Comparison of ENCODE assay signal across 8 cellular contexts in genomic region chr1:121117622-121118479, GRCh38.
A peak's percentile ranks its signal among the peaks of the same experiment; 100 is the strongest.
DNase-seq lines count a peak whose midpoint lies in the region; ATAC-seq and TF ChIP-seq lines count a peak whose summit lies in the region.
"Not testable (repeated sequence)": the region's sequence is repeated elsewhere in the genome, so short reads cannot be mapped to it uniquely, and the experiment has no call there.

No MANE protein-coding gene starts in this region.

- H3K9me3 Mint-ChIP-seq in activated CD8-positive, alpha-beta T cell treated with anti-CD3 and anti-CD28 coated beads for 36 hours: not testable (repeated sequence)

- BruUV-seq in mammary epithelial cell (replicated peaks; lab: Mats Ljungman, UMichigan): TSS peak; percentile 93

- 1% methylated on average over 9 of the region's 47 CpGs for WGBS in mammary epithelial cell (ENCODE audit: low coverage, missing lambda C conversion rate)
- 0 to 8% methylated on average over 8 to 29 of the region's 47 CpGs for WGBS in testis, 2 donors

- not testable (repeated sequence) for H3K27me3 Mint-ChIP-seq in activated CD8-positive, alpha-beta T cell treated with anti-CD3 and anti-CD28 coated beads for 36 hours

- POLR2A ChIA-PET in activated CD8-positive, alpha-beta T cell treated with anti-CD3 and anti-CD28 coated beads for 36 hours (lab: Charles Lee): not testable (repeated sequence)

- DNase-seq in DMS53 (lab: John Stamatoyannopoulos, UW) (peak; percentile 59), NCI-H2227 (lab: John Stamatoyannopoulos, UW; ENCODE audit: unreplicated experiment) (peak; percentile 60), mammary epithelial cell (peak; percentile 39), fibroblast of villous mesenchyme (ENCODE audit: low read depth) (peak; percentile 47), left lung (peak; percentile 35 to 67), posterior vena cava (ENCODE audit: low spot score) (peak; percentile 78), testis (peak; percentile 23)
- DNase-seq in activated CD8-positive, alpha-beta T cell treated with anti-CD3 and anti-CD28 coated beads for 36 hours: peak; percentile 6

- H3K4me3 Mint-ChIP-seq in activated CD8-positive, alpha-beta T cell treated with anti-CD3 and anti-CD28 coated beads for 36 hours: peak overlapping the region; percentile 51

- not testable (repeated sequence) for H3K9ac ChIP-seq in mammary epithelial cell (ENCODE audit: insufficient read depth, low read length)

- H3K4me1 Mint-ChIP-seq in activated CD8-positive, alpha-beta T cell treated with anti-CD3 and anti-CD28 coated beads for 36 hours (ENCODE audit: low read depth): not testable (repeated sequence)

- not testable (repeated sequence) for TF ChIP-seq POLR2A in testis (IDR thresholded peaks at IDR 0.05)

- not testable (repeated sequence) for H3K4me1 ChIP-seq in mammary epithelial cell (ENCODE audit: insufficient read depth, low read length); left lung; testis

- H3K4me3 ChIP-seq in mammary epithelial cell (replicated peaks in 1 of 3; ENCODE audit: insufficient read depth in 1 of 3, low read depth in 2 of 3, low read length in 3 of 3) (peak overlapping the region in 2 of 3 experiments; percentile 20 to 28), fibroblast of villous mesenchyme (ENCODE audit: low read depth, low read length) (peak overlapping the region; percentile 48), left lung (peak overlapping the region; percentile 29 to 33), testis (peak overlapping the region in 1 of 2 donors; percentile 59)

- CTCF ChIA-PET in activated CD8-positive, alpha-beta T cell treated with anti-CD3 and anti-CD28 coated beads for 36 hours (lab: Charles Lee); mammary epithelial cell (lab: Charles Lee; ENCODE audit: low non-redundant PET): not testable (repeated sequence)

- ATAC-seq in activated CD8-positive, alpha-beta T cell treated with anti-CD3 and anti-CD28 coated beads for 36 hours: peak; percentile 47
- ATAC-seq in left lung: peak; percentile 57

- peak overlapping the region; percentile 63 for H3K4me2 ChIP-seq in mammary epithelial cell (ENCODE audit: insufficient read depth, low read depth, low read length)

- not testable (repeated sequence) for H3K27me3 ChIP-seq in mammary epithelial cell (ENCODE audit: insufficient read depth, low read length); left lung; testis

- intact Hi-C loops in activated CD8-positive, alpha-beta T cell treated with anti-CD3 and anti-CD28 coated beads for 36 hours (cut with micrococcal nuclease); mammary epithelial cell (cut with micrococcal nuclease); left lung (cut with DNase I); posterior vena cava (cut with DNase I); testis (cut with DNase I; ENCODE audit: low total_unique reads): not testable (repeated sequence)

- TF ChIP-seq CTCF in activated CD8-positive, alpha-beta T cell treated with anti-CD3 and anti-CD28 coated beads for 36 hours (IDR thresholded peaks at IDR 0.05); mammary epithelial cell (conservative IDR thresholded peaks at IDR 0.05 in 1 of 2, IDR thresholded peaks at IDR 0.05 in 1 of 2; ENCODE audit: extremely low read depth in 1 of 2, insufficient read depth in 1 of 2, low read depth in 1 of 2, low read length in 2 of 2); fibroblast of villous mesenchyme (IDR thresholded peaks at IDR 0.05; ENCODE audit: insufficient read depth, low read depth, low read length); left lung (IDR thresholded peaks at IDR 0.05); testis (IDR thresholded peaks at IDR 0.05): not testable (repeated sequence)

- H3K36me3 Mint-ChIP-seq in activated CD8-positive, alpha-beta T cell treated with anti-CD3 and anti-CD28 coated beads for 36 hours (ENCODE audit: low read depth): not testable (repeated sequence)

- not testable (repeated sequence) for H3K36me3 ChIP-seq in mammary epithelial cell (ENCODE audit: insufficient read depth, low read length); left lung; testis (ENCODE audit: low read depth, missing control alignments)

- dilution Hi-C loops in mammary epithelial cell (cut with HindIII; ENCODE audit: low sequenced_read_pairs): not testable (repeated sequence)

- in situ Hi-C loops in mammary epithelial cell (cut with MboI; ENCODE audit: low sequenced_read_pairs in 2 of 2): not testable (repeated sequence)

- peak overlapping the region; percentile 87 for H2AFZ ChIP-seq in mammary epithelial cell (ENCODE audit: low read depth, low read length)

- H3K9me3 ChIP-seq in mammary epithelial cell (replicated peaks; ENCODE audit: insufficient read depth, low read length); left lung; testis: not testable (repeated sequence)

- not testable (repeated sequence) for H3K79me2 ChIP-seq in mammary epithelial cell (ENCODE audit: insufficient read depth, low read length)

- not testable (repeated sequence) for H3K27ac ChIP-seq in mammary epithelial cell (ENCODE audit: insufficient read depth, low read depth, low read length)
- peak overlapping the region; percentile 30 to 69 for H3K27ac ChIP-seq in left lung
- H3K27ac ChIP-seq in testis: peak overlapping the region; percentile 61 to 73

- H3K27ac Mint-ChIP-seq in activated CD8-positive, alpha-beta T cell treated with anti-CD3 and anti-CD28 coated beads for 36 hours: not testable (repeated sequence)

- H4K20me1 ChIP-seq in mammary epithelial cell (ENCODE audit: insufficient read depth, low read length): not testable (repeated sequence)

Comparison
In these comparisons a context has a peak if more than half of its experiments do, and no peak if none do; other contexts are left out.
1. DNase-seq: peak in every context shown above with its lines; median percentile 78 in posterior vena cava; 60 in NCI-H2227; 59 in DMS53; 51 in left lung; 47 in fibroblast of villous mesenchyme; 39 in mammary epithelial cell; 23 in testis; 6 in activated CD8-positive, alpha-beta T cell treated with anti-CD3 and anti-CD28 coated beads for 36 hours.